ENCODE assay signal across 16 cellular contexts in genomic region chr19:10742494-10742893, GRCh38. TPM values are rescaled to one million over a fixed set of nuclear protein-coding genes. Genes with fewer than 3 reads are reported as not detected.
A peak's percentile ranks its signal among the peaks of the same experiment; 100 is the strongest.
DNase-seq lines count a peak whose midpoint lies in the region; ATAC-seq and TF ChIP-seq lines count a peak whose summit lies in the region.
"Had no signal": no experiment of that assay in that cellular context is flagged by ENCODE, and none has a peak within 500 bp of the region (broad histone marks: within the 10 kb centered on the region; RNA-seq: fewer than 3 reads in every experiment).

No MANE protein-coding gene starts in this region.

- H3K36me3 Mint-ChIP-seq in activated T-cell treated with anti-CD3 and anti-CD28 coated beads, Interleukin-2, amount 50 U/mL, for 24 hours (ENCODE audit: low read depth): peaks cover 18% of the 10 kb centered on the region
- peaks cover 52% of the 10 kb centered on the region for H3K36me3 Mint-ChIP-seq in brain
- H3K36me3 Mint-ChIP-seq in stimulated activated memory B cell treated with anti-CD40 and anti-IgM and Interleukin-4, amounts not matched to agents 10 μg/mL and 1 μg/mL and 100 μg/mL, for 72 hours: peaks cover 11% of the 10 kb centered on the region

- peaks cover 56% of the 10 kb centered on the region for H3K4me1 Mint-ChIP-seq in activated T-cell treated with anti-CD3 and anti-CD28 coated beads, Interleukin-2, amount 50 U/mL, for 24 hours (ENCODE audit: low read depth)
- no peaks in the 10 kb centered on the region for H3K4me1 Mint-ChIP-seq in brain
- peaks cover 65% of the 10 kb centered on the region for H3K4me1 Mint-ChIP-seq in stimulated activated memory B cell treated with anti-CD40 and anti-IgM and Interleukin-4, amounts not matched to agents 10 μg/mL and 1 μg/mL and 100 μg/mL, for 72 hours

- DNase-seq in activated T-cell treated with anti-CD3 and anti-CD28 coated beads, Interleukin-2, amount 50 U/mL, for 24 hours: no peak
- DNase-seq in activated T-cell treated with anti-CD3 and anti-CD28 coated beads for 4 hours (no peak), left colon (peak; percentile 46 to 71), NCI-H2227 treated with DMSO at 0.1 percent for 48 hours (lab: John Stamatoyannopoulos, UW) (no peak)
- DNase-seq: activated CD4-positive, CD25-positive, alpha-beta regulatory T cell treated with anti-CD3 and anti-CD28 coated beads, Interleukin-2, amount 50 U/mL, for 72 hours; activated T-cell treated with anti-CD3 and anti-CD28 coated beads, Interleukin-2, amount 50 U/mL, for 48 hours; DMS 273 treated with DMSO at 0.1 percent for 48 hours; H7; KBM-7; NCI-H1105 treated with DMSO at 0.1 percent for 48 hours; OCI-M1; SW 1271 had no signal

- ATAC-seq in left colon (peak; percentile 29), GM21786 (IDR thresholded peaks at IDR 0.05; ENCODE audit: unreplicated experiment) (no peak), HG02840 (IDR thresholded peaks at IDR 0.05; ENCODE audit: low FRiP score, unreplicated experiment) (no peak)
- no peak for ATAC-seq in stimulated activated memory B cell treated with anti-CD40 and anti-IgM and Interleukin-4, amounts not matched to agents 10 μg/mL and 1 μg/mL and 100 μg/mL, for 72 hours

- H3K9me3 Mint-ChIP-seq in activated T-cell treated with anti-CD3 and anti-CD28 coated beads, Interleukin-2, amount 50 U/mL, for 24 hours: no peaks in the 10 kb centered on the region
- H3K9me3 Mint-ChIP-seq in brain: peaks cover 16 to 33% (median 21%) of the 10 kb centered on the region in 5 experiments
- peaks cover 3% of the 10 kb centered on the region for H3K9me3 Mint-ChIP-seq in stimulated activated memory B cell treated with anti-CD40 and anti-IgM and Interleukin-4, amounts not matched to agents 10 μg/mL and 1 μg/mL and 100 μg/mL, for 72 hours

- intact Hi-C loops in left colon (cut with DNase I, micrococcal nuclease): no loop called here

- H3K27ac Mint-ChIP-seq in activated T-cell treated with anti-CD3 and anti-CD28 coated beads, Interleukin-2, amount 50 U/mL, for 24 hours: peak overlapping the region; percentile 55
- peak overlapping the region in 4 of 5 experiments; percentile 37 to 83 (median 48) for H3K27ac Mint-ChIP-seq in brain
- peak overlapping the region; percentile 95 for H3K27ac Mint-ChIP-seq in stimulated activated memory B cell treated with anti-CD40 and anti-IgM and Interleukin-4, amounts not matched to agents 10 μg/mL and 1 μg/mL and 100 μg/mL, for 72 hours

- H3K27me3 Mint-ChIP-seq in activated T-cell treated with anti-CD3 and anti-CD28 coated beads, Interleukin-2, amount 50 U/mL, for 24 hours: no peaks in the 10 kb centered on the region
- peaks cover 3% of the 10 kb centered on the region for H3K27me3 Mint-ChIP-seq in brain
- no peaks in the 10 kb centered on the region for H3K27me3 Mint-ChIP-seq in stimulated activated memory B cell treated with anti-CD40 and anti-IgM and Interleukin-4, amounts not matched to agents 10 μg/mL and 1 μg/mL and 100 μg/mL, for 72 hours

- no peak for TF ChIP-seq CTCF in brain (conservative IDR thresholded peaks at IDR 0.05)

- H3K4me3 Mint-ChIP-seq in activated T-cell treated with anti-CD3 and anti-CD28 coated beads, Interleukin-2, amount 50 U/mL, for 24 hours: no peak overlapping the region
- no peak overlapping the region for H3K4me3 Mint-ChIP-seq in brain
- H3K4me3 Mint-ChIP-seq in stimulated activated memory B cell treated with anti-CD40 and anti-IgM and Interleukin-4, amounts not matched to agents 10 μg/mL and 1 μg/mL and 100 μg/mL, for 72 hours: no peak overlapping the region

RNA-seq across cellular contexts. Expression of gene DNM2, which starts 24.6 kb away (rescaled TPM):
- polyA plus RNA-seq in brain (ENCODE audit: insufficient read depth, low read depth, low replicate concordance): 134 TPM
- 100 to 1,000 TPM; 446 to 618 TPM for total RNA-seq in left colon

RNA-seq across cellular contexts. Expression of gene QTRT1, which starts 41.3 kb away (rescaled TPM):
- 23.5 TPM for polyA plus RNA-seq in brain (ENCODE audit: insufficient read depth, low read depth, low replicate concordance)
- total RNA-seq in left colon: 10 to 100 TPM; 76.9 to 78.6 TPM

Comparison
In these comparisons a context has a peak if more than half of its experiments do, and no peak if none do; other contexts are left out.
1. DNase-seq: peak in left colon (2 of 2); none in activated T-cell treated with anti-CD3 and anti-CD28 coated beads, Interleukin-2, amount 50 U/mL, for 24 hours (single experiment), activated T-cell treated with anti-CD3 and anti-CD28 coated beads for 4 hours (single experiment) and NCI-H2227 treated with DMSO at 0.1 percent for 48 hours (single experiment).
2. Peak in every context shown above with its lines, with median percentiles within 50 percentile points of each other: H3K27ac Mint-ChIP-seq.